ENCODE assay signal across 1 cellular context in the genomic region with DNA sequence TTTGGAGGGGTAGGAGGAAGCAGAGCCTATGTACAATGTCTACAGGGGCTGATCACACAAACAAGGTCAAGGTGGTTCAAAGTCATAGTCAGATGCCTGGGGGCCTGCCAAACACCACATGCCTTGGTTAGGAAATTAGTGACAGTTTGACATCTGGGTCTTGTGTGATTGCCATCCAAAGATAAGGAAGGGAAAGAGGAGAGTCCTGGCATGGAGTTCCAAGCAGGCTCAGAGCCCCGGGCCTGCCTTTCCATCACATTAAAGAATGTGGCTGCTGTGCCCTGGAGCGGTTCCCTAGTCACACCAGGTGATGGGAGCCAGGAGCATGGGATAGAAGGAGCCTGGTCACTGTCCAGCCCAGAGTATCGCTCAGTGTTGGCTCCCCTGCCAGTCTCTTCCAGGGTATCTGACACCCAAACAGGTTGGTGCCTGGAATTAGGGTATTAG.
TF ChIP-seq lines count a peak whose summit lies in the region.

No MANE protein-coding gene starts in this region.

TF ChIP-seq in SK-N-SH treated with all-trans-retinoic acid at 6 μM for 48 hours, 23 proteins besides CTCF, POLR2A, EP300 and RAD21 (continued from another document):
- TF ChIP-seq, protein P1, sequence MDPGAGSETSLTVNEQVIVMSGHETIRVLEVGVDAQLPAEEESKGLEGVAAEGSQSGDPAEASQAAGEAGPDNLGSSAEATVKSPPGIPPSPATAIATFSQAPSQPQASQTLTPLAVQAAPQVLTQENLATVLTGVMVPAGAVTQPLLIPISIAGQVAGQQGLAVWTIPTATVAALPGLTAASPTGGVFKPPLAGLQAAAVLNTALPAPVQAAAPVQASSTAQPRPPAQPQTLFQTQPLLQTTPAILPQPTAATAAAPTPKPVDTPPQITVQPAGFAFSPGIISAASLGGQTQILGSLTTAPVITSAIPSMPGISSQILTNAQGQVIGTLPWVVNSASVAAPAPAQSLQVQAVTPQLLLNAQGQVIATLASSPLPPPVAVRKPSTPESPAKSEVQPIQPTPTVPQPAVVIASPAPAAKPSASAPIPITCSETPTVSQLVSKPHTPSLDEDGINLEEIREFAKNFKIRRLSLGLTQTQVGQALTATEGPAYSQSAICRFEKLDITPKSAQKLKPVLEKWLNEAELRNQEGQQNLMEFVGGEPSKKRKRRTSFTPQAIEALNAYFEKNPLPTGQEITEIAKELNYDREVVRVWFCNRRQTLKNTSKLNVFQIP (CRISPR knock-in tag; IDR thresholded peaks at IDR 0.05; ENCODE audit: borderline replicate concordance, low read depth): no peak
- TF ChIP-seq ZC3H10 (CRISPR knock-in tag; IDR thresholded peaks at IDR 0.05) (no peak), ZNF565 (CRISPR knock-in tag; conservative IDR thresholded peaks at IDR 0.05; ENCODE audit: low read depth) (no peak), GLIS3 (CRISPR knock-in tag; IDR thresholded peaks at IDR 0.05) (no peak), OSR1 (CRISPR knock-in tag; IDR thresholded peaks at IDR 0.05) (no peak), ISL1 (CRISPR knock-in tag; IDR thresholded peaks at IDR 0.05) (no peak), ZFP3 (CRISPR knock-in tag; IDR thresholded peaks at IDR 0.05) (no peak), ARNTL (CRISPR knock-in tag; IDR thresholded peaks at IDR 0.05; ENCODE audit: borderline replicate concordance, low read depth) (no peak), CSDC2 (CRISPR knock-in tag; IDR thresholded peaks at IDR 0.05) (no peak), BACH2 (CRISPR knock-in tag; IDR thresholded peaks at IDR 0.05; ENCODE audit: borderline replicate concordance) (no peak), ESRRG (CRISPR knock-in tag; IDR thresholded peaks at IDR 0.05) (no peak)
- TF ChIP-seq, protein P2, sequence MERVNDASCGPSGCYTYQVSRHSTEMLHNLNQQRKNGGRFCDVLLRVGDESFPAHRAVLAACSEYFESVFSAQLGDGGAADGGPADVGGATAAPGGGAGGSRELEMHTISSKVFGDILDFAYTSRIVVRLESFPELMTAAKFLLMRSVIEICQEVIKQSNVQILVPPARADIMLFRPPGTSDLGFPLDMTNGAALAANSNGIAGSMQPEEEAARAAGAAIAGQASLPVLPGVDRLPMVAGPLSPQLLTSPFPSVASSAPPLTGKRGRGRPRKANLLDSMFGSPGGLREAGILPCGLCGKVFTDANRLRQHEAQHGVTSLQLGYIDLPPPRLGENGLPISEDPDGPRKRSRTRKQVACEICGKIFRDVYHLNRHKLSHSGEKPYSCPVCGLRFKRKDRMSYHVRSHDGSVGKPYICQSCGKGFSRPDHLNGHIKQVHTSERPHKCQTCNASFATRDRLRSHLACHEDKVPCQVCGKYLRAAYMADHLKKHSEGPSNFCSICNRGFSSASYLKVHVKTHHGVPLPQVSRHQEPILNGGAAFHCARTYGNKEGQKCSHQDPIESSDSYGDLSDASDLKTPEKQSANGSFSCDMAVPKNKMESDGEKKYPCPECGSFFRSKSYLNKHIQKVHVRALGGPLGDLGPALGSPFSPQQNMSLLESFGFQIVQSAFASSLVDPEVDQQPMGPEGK (CRISPR knock-in tag; IDR thresholded peaks at IDR 0.05; ENCODE audit: borderline replicate concordance): no peak
